ENCODE assay signal across 32 cellular contexts in the genomic region with DNA sequence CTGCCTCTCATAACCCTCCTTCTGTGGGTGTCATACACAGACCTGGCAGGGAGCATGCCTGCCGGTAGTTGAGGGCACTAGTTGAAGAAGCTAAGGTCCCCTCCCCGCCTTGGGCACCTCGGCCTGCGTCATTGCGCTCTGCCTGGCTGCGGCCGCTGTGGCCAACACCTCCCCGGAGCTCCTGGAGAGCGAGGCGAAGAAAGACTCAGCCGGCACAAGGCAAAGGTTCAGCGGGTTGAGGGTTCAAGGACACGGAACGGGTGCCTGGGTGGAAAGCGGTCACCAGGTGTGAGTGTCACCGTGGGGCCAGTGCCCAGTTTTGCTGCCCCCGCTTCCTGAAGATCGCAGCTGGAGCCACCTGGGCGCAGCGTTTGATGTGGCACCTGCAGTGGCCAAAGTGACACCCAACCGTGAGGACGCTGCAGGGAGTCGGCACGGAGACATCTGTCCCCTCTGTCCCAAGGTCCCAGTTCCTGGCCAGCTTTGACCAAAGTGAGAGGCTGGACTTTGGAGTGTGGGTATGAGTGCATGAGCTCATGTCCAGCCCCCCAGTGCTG. TPM values are rescaled to one million over a fixed set of nuclear protein-coding genes. Genes with fewer than 3 reads are reported as not detected.
"Had no signal": no experiment of that assay in that cellular context is flagged by ENCODE, and none has a peak within 500 bp of the region (broad histone marks: within the 10 kb centered on the region; RNA-seq: fewer than 3 reads in every experiment).

No MANE protein-coding gene starts in this region.

- H3K36me3 ChIP-seq: colonic mucosa, esophagus squamous epithelium, gastrocnemius medialis, heart right ventricle, left lung, lower lobe of right lung had no signal

- H3K27ac ChIP-seq: colonic mucosa, epithelial cell of prostate, esophagus squamous epithelium, gastrocnemius medialis, heart right ventricle, left lung, lower lobe of right lung had no signal

- ATAC-seq: effector memory CD8-positive, alpha-beta T cell; esophagus mucosa; gastrocnemius medialis; heart right ventricle; left lung; left ventricle myocardium superior; lower lobe of right lung; mucosa of descending colon had no signal

- DNase-seq: colonic mucosa; cortex of kidney; effector CD8-positive, alpha-beta T cell; effector memory CD8-positive, alpha-beta T cell; endodermal cell; erythroblast; esophagus squamous epithelium; foreskin fibroblast; foreskin melanocyte; gastrocnemius medialis; glutamatergic neuron; head of caudate nucleus; heart right ventricle; hippocampal formation; kidney glomerular epithelial cell; left lung; left ventricle myocardium superior; lower lobe of right lung; mesenchymal stem cell; mucosa of descending colon; naive B cell had no signal

- H3K4me1 ChIP-seq: colonic mucosa, esophagus squamous epithelium, gastrocnemius medialis, heart right ventricle, left lung, lower lobe of right lung had no signal

- H3K27me3 ChIP-seq: colonic mucosa, esophagus squamous epithelium, gastrocnemius medialis, left lung had no signal

- H3K9me3 ChIP-seq: colonic mucosa, gastrocnemius medialis had no signal

- H3K4me3 ChIP-seq: colonic mucosa, esophagus squamous epithelium, gastrocnemius medialis, heart right ventricle, left lung, lower lobe of right lung, mucosa of descending colon had no signal

RNA-seq across cellular contexts. Expression of a gene that starts 14.8 kb away (rescaled TPM):
- total RNA-seq: chondrocyte, colonic mucosa, dermis microvascular lymphatic vessel endothelial cell, endodermal cell, esophagus mucosa, esophagus squamous epithelium, gastrocnemius medialis, glomerular endothelial cell, heart right ventricle, left lung, left ventricle myocardium superior, lower leg skin, lower lobe of right lung, lung microvascular endothelial cell, mesenteric fat pad, mesothelial cell of epicardium, mucosa of descending colon, myocyte had no signal
- polyA plus RNA-seq: heart right ventricle, keratinocyte had no signal

RNA-seq across cellular contexts. Expression of a gene that starts 36.0 kb away (rescaled TPM):
- total RNA-seq: chondrocyte, colonic mucosa, dermis microvascular lymphatic vessel endothelial cell, endodermal cell, esophagus mucosa, esophagus squamous epithelium, gastrocnemius medialis, glomerular endothelial cell, heart right ventricle, left lung, left ventricle myocardium superior, lower leg skin, lower lobe of right lung, lung microvascular endothelial cell, mesenteric fat pad, mesothelial cell of epicardium, mucosa of descending colon, myocyte had no signal
- polyA plus RNA-seq: heart right ventricle, keratinocyte had no signal
